Comparison of ENCODE assay signal across 8 cellular contexts in genomic region chr1:91754348-91754747, GRCh38.
DNase-seq lines count a peak whose midpoint lies in the region; ATAC-seq, FAIRE-seq and TF ChIP-seq lines count a peak whose summit lies in the region.

No MANE protein-coding gene starts in this region.

- peak; percentile 67 for DNase-seq in activated naive CD4-positive, alpha-beta T cell treated with Interleukin-2 at 50 U/mL for 16 hours
- DNase-seq in activated naive CD4-positive, alpha-beta T cell (lab: John Stamatoyannopoulos, UW): no peak
- no peak for DNase-seq in central memory CD8-positive, alpha-beta T cell (ENCODE audit: low spot score in 2 of 2)
- peak in 1 of 2 donors; percentile 79 for DNase-seq in stimulated activated effector memory CD8-positive, alpha-beta T cell treated with anti-CD3 and anti-CD28 coated beads, Interleukin-12 subunit alpha, Interleukin-12 subunit beta, amount 100 ng/mL, for 72 hours (ENCODE audit: low spot score in 2 of 2)
- no peak for DNase-seq in epidermal melanocyte (ENCODE audit: insufficient read length, low spot score)
- DNase-seq in SW 1271 (lab: John Stamatoyannopoulos, UW): no peak
- no peak for DNase-seq in D721Med (ENCODE audit: insufficient read length, low spot score)

- TF ChIP-seq CTCF in D721Med (IDR thresholded peaks at IDR 0.05; ENCODE audit: insufficient read depth, missing control alignments): no peak

- peaks cover 21% of the 10 kb centered on the region for H3K36me3 Mint-ChIP-seq in central memory CD8-positive, alpha-beta T cell (ENCODE audit: insufficient read depth)
- peaks cover 17% of the 10 kb centered on the region for H3K36me3 Mint-ChIP-seq in stimulated activated effector memory CD8-positive, alpha-beta T cell treated with anti-CD3 and anti-CD28 coated beads, Interleukin-12 subunit alpha, Interleukin-12 subunit beta, amount 100 ng/mL, for 72 hours

- H3K4me3 Mint-ChIP-seq in central memory CD8-positive, alpha-beta T cell: peak overlapping the region; percentile 42
- peak overlapping the region; percentile 48 for H3K4me3 Mint-ChIP-seq in stimulated activated effector memory CD8-positive, alpha-beta T cell treated with anti-CD3 and anti-CD28 coated beads, Interleukin-12 subunit alpha, Interleukin-12 subunit beta, amount 100 ng/mL, for 72 hours

- H3K9me3 Mint-ChIP-seq in central memory CD8-positive, alpha-beta T cell: no peaks in the 10 kb centered on the region
- H3K9me3 Mint-ChIP-seq in stimulated activated effector memory CD8-positive, alpha-beta T cell treated with anti-CD3 and anti-CD28 coated beads, Interleukin-12 subunit alpha, Interleukin-12 subunit beta, amount 100 ng/mL, for 72 hours: no peaks in the 10 kb centered on the region

- H3K27me3 Mint-ChIP-seq in central memory CD8-positive, alpha-beta T cell: no peaks in the 10 kb centered on the region

- peak overlapping the region; percentile 30 for H3K27ac Mint-ChIP-seq in central memory CD8-positive, alpha-beta T cell (ENCODE audit: low read depth)
- H3K27ac Mint-ChIP-seq in stimulated activated effector memory CD8-positive, alpha-beta T cell treated with anti-CD3 and anti-CD28 coated beads, Interleukin-12 subunit alpha, Interleukin-12 subunit beta, amount 100 ng/mL, for 72 hours: peak overlapping the region; percentile 75

- H3K4me1 Mint-ChIP-seq in central memory CD8-positive, alpha-beta T cell: peaks cover 50% of the 10 kb centered on the region
- H3K4me1 Mint-ChIP-seq in stimulated activated effector memory CD8-positive, alpha-beta T cell treated with anti-CD3 and anti-CD28 coated beads, Interleukin-12 subunit alpha, Interleukin-12 subunit beta, amount 100 ng/mL, for 72 hours: peaks cover 69% of the 10 kb centered on the region

- ATAC-seq in HG03442 (IDR thresholded peaks at IDR 0.05; ENCODE audit: unreplicated experiment): peak; percentile 59
- peak; percentile 35 for ATAC-seq in central memory CD8-positive, alpha-beta T cell (replicated peaks; ENCODE audit: extremely low read depth, poor library complexity, severe bottlenecking)
- peak; percentile 90 for ATAC-seq in stimulated activated effector memory CD8-positive, alpha-beta T cell treated with anti-CD3 and anti-CD28 coated beads, Interleukin-12 subunit alpha, Interleukin-12 subunit beta, amount 100 ng/mL, for 72 hours

- no peak for FAIRE-seq in D721Med (lab: Jason Lieb, UNC)

Comparison
In these comparisons a context has a peak if more than half of its experiments do, and no peak if none do; other contexts are left out.
1. ATAC-seq: peak in every context shown above with its lines; median percentile 90 in stimulated activated effector memory CD8-positive, alpha-beta T cell treated with anti-CD3 and anti-CD28 coated beads, Interleukin-12 subunit alpha, Interleukin-12 subunit beta, amount 100 ng/mL, for 72 hours; 59 in HG03442; 35 in central memory CD8-positive, alpha-beta T cell.